8 cellular contexts compared by ENCODE assay signal in genomic region chr5:79878721-79879336, GRCh38.
DNase-seq lines count a peak whose midpoint lies in the region; ATAC-seq, FAIRE-seq and TF ChIP-seq lines count a peak whose summit lies in the region.

No MANE protein-coding gene starts in this region.

- DNase-seq in DMS53 (lab: John Stamatoyannopoulos, UW), result peak; percentile 49
- no peak for DNase-seq in DMS53 treated with DMSO at 0.1 percent for 48 hours (lab: John Stamatoyannopoulos, UW; ENCODE audit: unreplicated experiment)
- peak; percentile 62 for DNase-seq in OCI-M1 (lab: John Stamatoyannopoulos, UW)
- DNase-seq in bronchial epithelial cell (ENCODE audit: low read depth), result no peak
- peak; percentile 27 for DNase-seq in stimulated activated CD4-positive, alpha-beta T cell treated with anti-CD3 and anti-CD28 coated beads, Interleukin-4, amount 100 ng/mL, for 24 hours
- DNase-seq in SHP77 (lab: John Stamatoyannopoulos, UW), result no peak

- H3K4me3 ChIP-seq in bronchial epithelial cell (ENCODE audit: low read depth, low read length), result no peak overlapping the region

- peak; percentile 32 for TF ChIP-seq CTCF in bronchial epithelial cell (IDR thresholded peaks at IDR 0.05; ENCODE audit: insufficient read depth, low read length, severe bottlenecking)

- H3K36me3 ChIP-seq in bronchial epithelial cell (ENCODE audit: control insufficient read depth, insufficient read depth, low read length), result no peaks in the 10 kb centered on the region

- no peak for FAIRE-seq in bronchial epithelial cell (lab: Jason Lieb, UNC)

- H3K27me3 ChIP-seq in bronchial epithelial cell (ENCODE audit: control insufficient read depth, insufficient read depth, low read length), result no peaks in the 10 kb centered on the region

- ATAC-seq in GM18511 (IDR thresholded peaks at IDR 0.05; ENCODE audit: unreplicated experiment), result no peak
- ATAC-seq in HG02571 (IDR thresholded peaks at IDR 0.05; ENCODE audit: unreplicated experiment), result no peak

Comparison
In these comparisons a context has a peak if more than half of its experiments do, and no peak if none do; other contexts are left out.
1. DNase-seq: peak in DMS53 (single experiment), OCI-M1 (single experiment) and stimulated activated CD4-positive, alpha-beta T cell treated with anti-CD3 and anti-CD28 coated beads, Interleukin-4, amount 100 ng/mL, for 24 hours (single experiment); none in DMS53 treated with DMSO at 0.1 percent for 48 hours (single experiment), bronchial epithelial cell (single experiment) and SHP77 (0 of 2).